21 cellular contexts compared by ENCODE assay signal in genomic region chr1:174039069-174039468, GRCh38. TPM values are rescaled to one million over a fixed set of nuclear protein-coding genes. Genes with fewer than 3 reads are reported as not detected.
DNase-seq lines count a peak whose midpoint lies in the region; ATAC-seq, FAIRE-seq and TF ChIP-seq lines count a peak whose summit lies in the region.
"Had no signal": no experiment of that assay in that cellular context is flagged by ENCODE, and none has a peak within 500 bp of the region (broad histone marks: within the 10 kb centered on the region; RNA-seq: fewer than 3 reads in every experiment).

No MANE protein-coding gene starts in this region.

- TF ChIP-seq CTCF in AG10803 (conservative IDR thresholded peaks at IDR 0.05; ENCODE audit: low read length) (no peak), K562 (IDR thresholded peaks at IDR 0.05 in 2 of 3, conservative IDR thresholded peaks at IDR 0.05 in 1 of 3; ENCODE audit: insufficient read depth in 2 of 3, low read depth in 1 of 3, low read length in 3 of 3) (no peak), fibroblast of pulmonary artery (IDR thresholded peaks at IDR 0.05; ENCODE audit: low read length, missing control alignments) (no peak), Calu3 (IDR thresholded peaks at IDR 0.05; ENCODE audit: unreplicated experiment) (no peak)

- TF ChIP-seq POLR2A in K562 (conservative IDR thresholded peaks at IDR 0.05) = no peak

- no peaks in the 10 kb centered on the region for H3K9me3 Mint-ChIP-seq in Calu3 (ENCODE audit: low read depth, unreplicated experiment)
- H3K9me3 Mint-ChIP-seq: GM23338 had no signal

- no peak overlapping the region for H3K27ac ChIP-seq in K562 (ENCODE audit: extremely low read depth, low read depth, low read length)
- H3K27ac ChIP-seq: 22Rv1, RWPE1 had no signal

- FAIRE-seq in K562 (lab: Jason Lieb, UNC) = no peak
- FAIRE-seq: GM12891, GM19239 had no signal

- DNase-seq in AG10803 (ENCODE audit: low read depth) = peak; percentile 6
- DNase-seq in MG63 = peak; percentile 36
- no peak for DNase-seq in K562 (ENCODE audit: extremely low read depth in 1 of 4, low spot score in 3 of 4)
- peak; percentile 29 for DNase-seq in fibroblast of pulmonary artery (ENCODE audit: low read depth)
- DNase-seq in G401 (ENCODE audit: low spot score) = no peak
- DNase-seq in Calu3 = no peak
- no peak for DNase-seq in activated naive CD4-positive, alpha-beta T cell treated with Interleukin-2 at 50 U/mL for 16 hours
- DNase-seq: CD4-positive, CD25-positive, alpha-beta regulatory T cell; COR-L47; KG1; NCI-H1417 treated with DMSO at 0.1 percent for 48 hours; NCI-H1930; NCI-H345; NCI-H524 treated with DMSO at 0.1 percent for 48 hours had no signal

- WGBS in K562 (ENCODE audit: insufficient coverage, low coverage, missing lambda C conversion rate) = 67% methylated on average over 1 of the region's 1 CpG

- no peaks in the 10 kb centered on the region for H3K27me3 ChIP-seq in MG63
- no peaks in the 10 kb centered on the region for H3K27me3 ChIP-seq in K562 (ENCODE audit: control insufficient read depth in 2 of 2, insufficient read depth in 2 of 2, low read length in 2 of 2)

- H3K9me3 ChIP-seq in MG63 = no peaks in the 10 kb centered on the region
- H3K9me3 ChIP-seq in K562 (replicated peaks; ENCODE audit: control insufficient read depth, insufficient read depth, low read depth, low read length) = no peaks in the 10 kb centered on the region

- intact Hi-C loops in K562 (cut with micrococcal nuclease) = no loop called here
- intact Hi-C loops in Calu3 (cut with micrococcal nuclease; ENCODE audit: unreplicated experiment) = no loop called here

- H3K27me3 Mint-ChIP-seq in Calu3 (ENCODE audit: unreplicated experiment) = no peaks in the 10 kb centered on the region

- BruUV-seq in K562 (replicated peaks; lab: Mats Ljungman, UMichigan) (no TSS peak), Calu3 (replicated peaks; lab: Mats Ljungman, UMichigan) (no TSS peak)

- no peaks in the 10 kb centered on the region for H3K9me1 ChIP-seq in K562 (ENCODE audit: control insufficient read depth, insufficient read depth, low read length)

- no peaks in the 10 kb centered on the region for H3K79me2 ChIP-seq in K562 (ENCODE audit: control insufficient read depth, insufficient read depth, low read length)

- POLR2A ChIA-PET in K562 (lab: Yijun Ruan, JAX) = interaction anchor here (0.7 to 2.3 kb wide), 4 partner anchors 11 to 51 kb away, joined by 3 to 8 read pairs (median 4); no protein-coding TSS in a partner anchor

- CTCF ChIA-PET in K562 (lab: Yijun Ruan, JAX; ENCODE audit: low intra/inter-chr PET ratio) = no interaction called here
- CTCF ChIA-PET in Calu3 (lab: Charles Lee) = interaction anchor here (1.4 kb wide), 1 partner anchor 10 kb away, joined by 4 read pairs; no protein-coding TSS in a partner anchor

- H3K9ac ChIP-seq in K562 (ENCODE audit: insufficient read depth in 1 of 2, low read depth in 2 of 2, low read length in 2 of 2) = no peak overlapping the region

- no peak overlapping the region for H3K4me3 Mint-ChIP-seq in Calu3 (ENCODE audit: low read depth, unreplicated experiment)
- H3K4me3 Mint-ChIP-seq: B cell; CD4-positive, CD25-positive, alpha-beta regulatory T cell; GM23338 had no signal

- in situ Hi-C loops in K562 (cut with MboI) = no loop called here
- in situ Hi-C loops in G401 (cut with HindIII; ENCODE audit: low sequenced_read_pairs) = no loop called here

- no peak overlapping the region for H2AFZ ChIP-seq in K562 (ENCODE audit: low read depth, low read length)
- H2AFZ ChIP-seq: GM23338 had no signal

- H3K36me3 ChIP-seq in MG63 = no peaks in the 10 kb centered on the region
- no peaks in the 10 kb centered on the region for H3K36me3 ChIP-seq in K562 (ENCODE audit: control insufficient read depth, insufficient read depth, low read length)

- H3K36me3 Mint-ChIP-seq in Calu3 (ENCODE audit: insufficient read depth, unreplicated experiment) = no peaks in the 10 kb centered on the region
- H3K36me3 Mint-ChIP-seq: CD4-positive, CD25-positive, alpha-beta regulatory T cell had no signal

- TF ChIP-seq RAD21 in K562 (CRISPR knock-in tag; conservative IDR thresholded peaks at IDR 0.05 in 1 of 2, IDR thresholded peaks at IDR 0.05 in 1 of 2) = no peak

- no peak overlapping the region for H3K4me3 ChIP-seq in AG10803 (ENCODE audit: low read length)
- H3K4me3 ChIP-seq in MG63 = no peak overlapping the region
- no peak overlapping the region for H3K4me3 ChIP-seq in K562
- H3K4me3 ChIP-seq in fibroblast of pulmonary artery (replicated peaks; ENCODE audit: low read depth, low read length) = no peak overlapping the region
- H3K4me3 ChIP-seq: GM23338 had no signal

- 0 out of 5 replicates have a peak, but pooled peaks cover 0 to 4% of the 10 kb centered on the region in 2 experiments for H3K4me1 ChIP-seq in K562 (replicated peaks in 1 of 2; ENCODE audit: control insufficient read depth in 2 of 2, insufficient read depth in 2 of 2, low read length in 2 of 2)

- peaks cover 10% of the 10 kb centered on the region for H3K4me1 Mint-ChIP-seq in Calu3 (ENCODE audit: low read depth, unreplicated experiment)
- H3K4me1 Mint-ChIP-seq: B cell; CD4-positive, CD25-positive, alpha-beta regulatory T cell; GM23338 had no signal

- no peaks in the 10 kb centered on the region for H4K20me1 ChIP-seq in K562 (replicated peaks; ENCODE audit: control insufficient read depth, insufficient read depth, low read length)

- H3K27ac Mint-ChIP-seq in Calu3 (ENCODE audit: unreplicated experiment) = no peak overlapping the region
- H3K27ac Mint-ChIP-seq: B cell; CD4-positive, CD25-positive, alpha-beta regulatory T cell; GM23338 had no signal

- no peak for TF ChIP-seq EP300 in K562 (IDR thresholded peaks at IDR 0.05; ENCODE audit: low read length)

- H3K4me2 ChIP-seq in K562 (ENCODE audit: insufficient read depth, low read length) = no peak overlapping the region
- H3K4me2 ChIP-seq: GM23338 had no signal

- ATAC-seq in K562 (no peak), HG03196 (IDR thresholded peaks at IDR 0.05; ENCODE audit: unreplicated experiment) (no peak)
- ATAC-seq: GM23338 had no signal

TF ChIP-seq in K562, 482 proteins besides CTCF, POLR2A, EP300 and RAD21:
- TF ChIP-seq C11orf30 (IDR thresholded peaks at IDR 0.05; ENCODE audit: low read depth) (peak; percentile 35; the same call in 1 of the 2 replicates), MAZ (CRISPR knock-in tag; conservative IDR thresholded peaks at IDR 0.05 in 1 of 2, IDR thresholded peaks at IDR 0.05 in 1 of 2) (no peak), ZNF77 (CRISPR knock-in tag; IDR thresholded peaks at IDR 0.05) (no peak), MNT (conservative IDR thresholded peaks at IDR 0.05) (no peak), ADNP (tag; IDR thresholded peaks at IDR 0.05) (0 out of 2 replicates have a peak, but pooled peaks have one; percentile 38), ATF3 (IDR thresholded peaks at IDR 0.05) (0 out of 2 replicates have a peak, but pooled peaks have one; percentile 15), ATF3 (CRISPR knock-in tag; conservative IDR thresholded peaks at IDR 0.05) (no peak), MAFF (IDR thresholded peaks at IDR 0.05; ENCODE audit: low read length) (0 out of 2 replicates have a peak, but pooled peaks have one; percentile 6), NFIC (IDR thresholded peaks at IDR 0.05) (peak; percentile 63), ZNF316 (IDR thresholded peaks at IDR 0.05) (peak; percentile 53), ZNF121 (CRISPR knock-in tag; conservative IDR thresholded peaks at IDR 0.05) (peak; percentile 54), SREBF1 (IDR thresholded peaks at IDR 0.05; ENCODE audit: borderline replicate concordance, low read depth, low read length) (no peak)

RNA-seq across cellular contexts. Expression of gene RC3H1, which starts 16.9 kb away (rescaled TPM):
- 6.6 and 13.1 TPM in 2 replicates for total RNA-seq in MG63 (2014; rRNA removed; shearing (Covaris generic); ENCODE audit: low replicate concordance)
- total RNA-seq in K562 (2011; cell fraction: chromatin; rRNA removed; ENCODE audit: low replicate concordance) = 81.9 and 168 TPM in 2 replicates
- total RNA-seq in K562 (2011; cell fraction: nucleolus; rRNA removed) = 42.0 and 47.8 TPM in 2 replicates
- 46.5 and 67.9 TPM in 2 replicates for total RNA-seq in K562 (2011; cell fraction: nucleoplasm; rRNA removed)
- total RNA-seq in K562 (2014; rRNA removed) (11.4 and 12.4 TPM in 2 replicates), K562 (2014; rRNA removed; fragmentation: Illumina TruSeq; extraction: Trizol) (20.9 and 23.4 TPM in 2 replicates), K562 (2015; rRNA removed; fragmentation: Illumina TruSeq; extraction: Trizol) (27.2 and 31.7 TPM in 2 replicates), K562 (2021) (21.0 and 21.3 TPM in 2 replicates), Calu3 (2022) (42.1 and 44.2 TPM in 2 replicates)
- polyA plus RNA-seq in K562 (2011; rRNA removed) (17.3 and 17.4 TPM in 2 replicates), K562 (2014; fragmentation: Illumina TruSeq; extraction: Trizol) (5.6 and 6.7 TPM in 2 replicates), K562 (2014; fragmentation: Nextera tagmentation; extraction: Ambion mirVana) (1 to 10 TPM; 2.4 to 3.4 TPM), K562 (2014; rRNA removed) (5.7 and 6.1 TPM in 2 replicates)
- polyA plus RNA-seq in K562 (2011; cell fraction: cytosol; rRNA removed) = 7.9 and 9.5 TPM in 2 replicates
- 23.3 and 23.5 TPM in 2 replicates for polyA plus RNA-seq in K562 (2011; cell fraction: nucleus; rRNA removed)
- polyA plus RNA-seq in K562 (2012) = 2.8 and 3.4 TPM in 2 replicates
- polyA minus RNA-seq in K562 (2011; rRNA and poly(A)+ RNA removed) = 83.2 and 95.5 TPM in 2 replicates
- 26.8 and 32.4 TPM in 2 replicates for polyA minus RNA-seq in K562 (2011; cell fraction: cytosol; rRNA and poly(A)+ RNA removed)
- polyA minus RNA-seq in K562 (2011; cell fraction: nucleus; rRNA and poly(A)+ RNA removed) = 33.8 and 61.1 TPM in 2 replicates
- 13.4 and 15.4 TPM in 2 replicates for total RNA-seq in G401 (2014; rRNA removed; shearing (Covaris generic))

Comparison
In these comparisons a context has a peak if more than half of its experiments do, and no peak if none do; other contexts are left out.
1. DNase-seq: peak in AG10803 (single experiment), MG63 (single experiment) and fibroblast of pulmonary artery (single experiment); none in K562 (0 of 4), G401 (single experiment), Calu3 (single experiment) and activated naive CD4-positive, alpha-beta T cell treated with Interleukin-2 at 50 U/mL for 16 hours (single experiment).